In the genomic region with DNA sequence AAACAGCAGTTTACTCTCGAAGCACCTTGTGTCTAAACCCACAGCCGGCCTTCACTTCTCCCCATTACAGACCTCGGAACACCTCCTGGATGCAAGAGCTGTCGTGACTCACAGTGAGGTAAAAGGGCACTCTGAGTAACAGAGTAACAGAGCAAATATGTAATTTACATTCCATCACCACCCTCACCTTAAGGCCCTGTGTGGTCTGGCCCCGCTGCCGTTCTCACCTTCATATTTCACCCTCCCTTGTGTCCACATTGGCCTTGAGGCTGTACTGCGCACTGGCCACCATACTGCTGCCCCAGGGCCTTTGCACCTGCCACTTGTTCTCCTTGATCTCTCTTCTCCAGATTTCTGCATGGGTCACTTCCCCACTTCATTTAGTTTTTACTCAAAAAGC, we compare ENCODE assay signal across 1 cellular context.
TF ChIP-seq lines count a peak whose summit lies in the region.

No MANE protein-coding gene starts in this region.

TF ChIP-seq in HepG2, 621 proteins besides CTCF, POLR2A, EP300 and RAD21 (continues in another document):
- TF ChIP-seq TBX3 (IDR thresholded peaks at IDR 0.05; ENCODE audit: borderline replicate concordance): peak; percentile 67; the same call in 1 of the 2 replicates
- peak; percentile 91 for TF ChIP-seq TEAD3 (CRISPR knock-in tag; optimal IDR thresholded peaks at IDR 0.05; ENCODE audit: borderline replicate concordance)
- TF ChIP-seq, protein P1, sequence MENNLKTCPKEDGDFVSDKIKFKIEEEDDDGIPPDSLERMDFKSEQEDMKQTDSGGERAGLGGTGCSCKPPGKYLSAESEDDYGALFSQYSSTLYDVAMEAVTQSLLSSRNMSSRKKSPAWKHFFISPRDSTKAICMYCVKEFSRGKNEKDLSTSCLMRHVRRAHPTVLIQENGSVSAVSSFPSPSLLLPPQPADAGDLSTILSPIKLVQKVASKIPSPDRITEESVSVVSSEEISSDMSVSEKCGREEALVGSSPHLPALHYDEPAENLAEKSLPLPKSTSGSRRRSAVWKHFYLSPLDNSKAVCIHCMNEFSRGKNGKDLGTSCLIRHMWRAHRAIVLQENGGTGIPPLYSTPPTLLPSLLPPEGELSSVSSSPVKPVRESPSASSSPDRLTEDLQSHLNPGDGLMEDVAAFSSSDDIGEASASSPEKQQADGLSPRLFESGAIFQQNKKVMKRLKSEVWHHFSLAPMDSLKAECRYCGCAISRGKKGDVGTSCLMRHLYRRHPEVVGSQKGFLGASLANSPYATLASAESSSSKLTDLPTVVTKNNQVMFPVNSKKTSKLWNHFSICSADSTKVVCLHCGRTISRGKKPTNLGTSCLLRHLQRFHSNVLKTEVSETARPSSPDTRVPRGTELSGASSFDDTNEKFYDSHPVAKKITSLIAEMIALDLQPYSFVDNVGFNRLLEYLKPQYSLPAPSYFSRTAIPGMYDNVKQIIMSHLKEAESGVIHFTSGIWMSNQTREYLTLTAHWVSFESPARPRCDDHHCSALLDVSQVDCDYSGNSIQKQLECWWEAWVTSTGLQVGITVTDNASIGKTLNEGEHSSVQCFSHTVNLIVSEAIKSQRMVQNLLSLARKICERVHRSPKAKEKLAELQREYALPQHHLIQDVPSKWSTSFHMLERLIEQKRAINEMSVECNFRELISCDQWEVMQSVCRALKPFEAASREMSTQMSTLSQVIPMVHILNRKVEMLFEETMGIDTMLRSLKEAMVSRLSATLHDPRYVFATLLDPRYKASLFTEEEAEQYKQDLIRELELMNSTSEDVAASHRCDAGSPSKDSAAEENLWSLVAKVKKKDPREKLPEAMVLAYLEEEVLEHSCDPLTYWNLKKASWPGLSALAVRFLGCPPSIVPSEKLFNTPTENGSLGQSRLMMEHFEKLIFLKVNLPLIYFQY (CRISPR knock-in tag; IDR thresholded peaks at IDR 0.05; ENCODE audit: borderline replicate concordance): no peak
- TF ChIP-seq POGZ (CRISPR knock-in tag; IDR thresholded peaks at IDR 0.05): peak; percentile 53
- no peak for TF ChIP-seq CENPBD1 (CRISPR knock-in tag; IDR thresholded peaks at IDR 0.05; ENCODE audit: borderline replicate concordance, low read depth)
- TF ChIP-seq ZNF512 (CRISPR knock-in tag; IDR thresholded peaks at IDR 0.05): no peak
- 0 out of 2 replicates have a peak, but pooled peaks have one; percentile 13 for TF ChIP-seq MIXL1 (CRISPR knock-in tag; IDR thresholded peaks at IDR 0.05)
- TF ChIP-seq ZFP41 (CRISPR knock-in tag; IDR thresholded peaks at IDR 0.05; ENCODE audit: borderline replicate concordance): no peak
- no peak for TF ChIP-seq ZNF33B (CRISPR knock-in tag; IDR thresholded peaks at IDR 0.05)
- 0 out of 2 replicates have a peak, but pooled peaks have one; percentile 57 for TF ChIP-seq RCOR2 (CRISPR knock-in tag; IDR thresholded peaks at IDR 0.05)
- TF ChIP-seq ATRX (CRISPR knock-in tag; IDR thresholded peaks at IDR 0.05; ENCODE audit: borderline replicate concordance): no peak
- TF ChIP-seq, protein P2, sequence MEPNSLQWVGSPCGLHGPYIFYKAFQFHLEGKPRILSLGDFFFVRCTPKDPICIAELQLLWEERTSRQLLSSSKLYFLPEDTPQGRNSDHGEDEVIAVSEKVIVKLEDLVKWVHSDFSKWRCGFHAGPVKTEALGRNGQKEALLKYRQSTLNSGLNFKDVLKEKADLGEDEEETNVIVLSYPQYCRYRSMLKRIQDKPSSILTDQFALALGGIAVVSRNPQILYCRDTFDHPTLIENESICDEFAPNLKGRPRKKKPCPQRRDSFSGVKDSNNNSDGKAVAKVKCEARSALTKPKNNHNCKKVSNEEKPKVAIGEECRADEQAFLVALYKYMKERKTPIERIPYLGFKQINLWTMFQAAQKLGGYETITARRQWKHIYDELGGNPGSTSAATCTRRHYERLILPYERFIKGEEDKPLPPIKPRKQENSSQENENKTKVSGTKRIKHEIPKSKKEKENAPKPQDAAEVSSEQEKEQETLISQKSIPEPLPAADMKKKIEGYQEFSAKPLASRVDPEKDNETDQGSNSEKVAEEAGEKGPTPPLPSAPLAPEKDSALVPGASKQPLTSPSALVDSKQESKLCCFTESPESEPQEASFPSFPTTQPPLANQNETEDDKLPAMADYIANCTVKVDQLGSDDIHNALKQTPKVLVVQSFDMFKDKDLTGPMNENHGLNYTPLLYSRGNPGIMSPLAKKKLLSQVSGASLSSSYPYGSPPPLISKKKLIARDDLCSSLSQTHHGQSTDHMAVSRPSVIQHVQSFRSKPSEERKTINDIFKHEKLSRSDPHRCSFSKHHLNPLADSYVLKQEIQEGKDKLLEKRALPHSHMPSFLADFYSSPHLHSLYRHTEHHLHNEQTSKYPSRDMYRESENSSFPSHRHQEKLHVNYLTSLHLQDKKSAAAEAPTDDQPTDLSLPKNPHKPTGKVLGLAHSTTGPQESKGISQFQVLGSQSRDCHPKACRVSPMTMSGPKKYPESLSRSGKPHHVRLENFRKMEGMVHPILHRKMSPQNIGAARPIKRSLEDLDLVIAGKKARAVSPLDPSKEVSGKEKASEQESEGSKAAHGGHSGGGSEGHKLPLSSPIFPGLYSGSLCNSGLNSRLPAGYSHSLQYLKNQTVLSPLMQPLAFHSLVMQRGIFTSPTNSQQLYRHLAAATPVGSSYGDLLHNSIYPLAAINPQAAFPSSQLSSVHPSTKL (CRISPR knock-in tag; IDR thresholded peaks at IDR 0.05): peak; percentile 62
- TF ChIP-seq BRCA1 (CRISPR knock-in tag; IDR thresholded peaks at IDR 0.05): no peak
- 0 out of 2 replicates have a peak, but pooled peaks have one; percentile 3 for TF ChIP-seq BHLHE40 (IDR thresholded peaks at IDR 0.05; ENCODE audit: low read length)
- TF ChIP-seq ZMYM2 (CRISPR knock-in tag; IDR thresholded peaks at IDR 0.05): peak; percentile 77
- no peak for TF ChIP-seq ZNF563 (CRISPR knock-in tag; IDR thresholded peaks at IDR 0.05)
- TF ChIP-seq FOXA1 (IDR thresholded peaks at IDR 0.05): no peak
- TF ChIP-seq FOXA1 (CRISPR knock-in tag; IDR thresholded peaks at IDR 0.05): peak; percentile 35; the same call in 1 of the 2 replicates
- no peak for TF ChIP-seq ZSCAN9 (CRISPR knock-in tag; IDR thresholded peaks at IDR 0.05; ENCODE audit: borderline replicate concordance)
- TF ChIP-seq RARA (CRISPR knock-in tag; IDR thresholded peaks at IDR 0.05): peak; percentile 52; the same call in 1 of the 2 replicates
- TF ChIP-seq RFX3 (CRISPR knock-in tag; IDR thresholded peaks at IDR 0.05): no peak
- peak; percentile 50; the same call in 1 of the 2 replicates for TF ChIP-seq RXRA (CRISPR knock-in tag; IDR thresholded peaks at IDR 0.05)
- TF ChIP-seq WIZ (CRISPR knock-in tag; IDR thresholded peaks at IDR 0.05): no peak
- TF ChIP-seq ZBTB3 (CRISPR knock-in tag; IDR thresholded peaks at IDR 0.05; ENCODE audit: borderline replicate concordance, low read depth): no peak
- no peak for TF ChIP-seq ZNF75D (CRISPR knock-in tag; IDR thresholded peaks at IDR 0.05; ENCODE audit: borderline replicate concordance)
- peak; percentile 79 for TF ChIP-seq SALL1 (CRISPR knock-in tag; IDR thresholded peaks at IDR 0.05)
- TF ChIP-seq CHD4 (IDR thresholded peaks at IDR 0.05; ENCODE audit: borderline replicate concordance, low read length): 0 out of 2 replicates have a peak, but pooled peaks have one; percentile 47
- TF ChIP-seq ZNF788 (CRISPR knock-in tag; IDR thresholded peaks at IDR 0.05; ENCODE audit: borderline replicate concordance): 0 out of 2 replicates have a peak, but pooled peaks have one; percentile 22
- TF ChIP-seq BORCS8-MEF2B (CRISPR knock-in tag; IDR thresholded peaks at IDR 0.05): no peak
- 0 out of 2 replicates have a peak, but pooled peaks have one; percentile 13 for TF ChIP-seq HNF1B (CRISPR knock-in tag; IDR thresholded peaks at IDR 0.05)
- TF ChIP-seq ATF2 (CRISPR knock-in tag; IDR thresholded peaks at IDR 0.05): no peak
- peak; percentile 67 for TF ChIP-seq TBX2 (CRISPR knock-in tag; IDR thresholded peaks at IDR 0.05; ENCODE audit: borderline replicate concordance)
- TF ChIP-seq ADNP (CRISPR knock-in tag; IDR thresholded peaks at IDR 0.05): 0 out of 2 replicates have a peak, but pooled peaks have one; percentile 49
- TF ChIP-seq, protein P3, sequence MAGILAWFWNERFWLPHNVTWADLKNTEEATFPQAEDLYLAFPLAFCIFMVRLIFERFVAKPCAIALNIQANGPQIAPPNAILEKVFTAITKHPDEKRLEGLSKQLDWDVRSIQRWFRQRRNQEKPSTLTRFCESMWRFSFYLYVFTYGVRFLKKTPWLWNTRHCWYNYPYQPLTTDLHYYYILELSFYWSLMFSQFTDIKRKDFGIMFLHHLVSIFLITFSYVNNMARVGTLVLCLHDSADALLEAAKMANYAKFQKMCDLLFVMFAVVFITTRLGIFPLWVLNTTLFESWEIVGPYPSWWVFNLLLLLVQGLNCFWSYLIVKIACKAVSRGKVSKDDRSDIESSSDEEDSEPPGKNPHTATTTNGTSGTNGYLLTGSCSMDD (CRISPR knock-in tag; IDR thresholded peaks at IDR 0.05): no peak
- TF ChIP-seq ZNF768 (CRISPR knock-in tag; IDR thresholded peaks at IDR 0.05): no peak
- TF ChIP-seq, protein P4, sequence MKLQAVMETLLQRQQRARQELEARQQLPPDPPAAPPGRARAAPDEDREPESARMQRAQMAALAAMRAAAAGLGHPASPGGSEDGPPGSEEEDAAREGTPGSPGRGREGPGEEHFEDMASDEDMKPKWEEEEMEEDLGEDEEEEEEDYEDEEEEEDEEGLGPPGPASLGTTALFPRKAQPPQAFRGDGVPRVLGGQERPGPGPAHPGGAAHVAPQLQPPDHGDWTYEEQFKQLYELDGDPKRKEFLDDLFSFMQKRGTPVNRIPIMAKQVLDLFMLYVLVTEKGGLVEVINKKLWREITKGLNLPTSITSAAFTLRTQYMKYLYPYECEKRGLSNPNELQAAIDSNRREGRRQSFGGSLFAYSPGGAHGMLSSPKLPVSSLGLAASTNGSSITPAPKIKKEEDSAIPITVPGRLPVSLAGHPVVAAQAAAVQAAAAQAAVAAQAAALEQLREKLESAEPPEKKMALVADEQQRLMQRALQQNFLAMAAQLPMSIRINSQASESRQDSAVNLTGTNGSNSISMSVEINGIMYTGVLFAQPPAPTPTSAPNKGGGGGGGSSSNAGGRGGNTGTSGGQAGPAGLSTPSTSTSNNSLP (IDR thresholded peaks at IDR 0.05; ENCODE audit: low read depth, low read length): 0 out of 2 replicates have a peak, but pooled peaks have one; percentile 31
- TF ChIP-seq, protein P5, sequence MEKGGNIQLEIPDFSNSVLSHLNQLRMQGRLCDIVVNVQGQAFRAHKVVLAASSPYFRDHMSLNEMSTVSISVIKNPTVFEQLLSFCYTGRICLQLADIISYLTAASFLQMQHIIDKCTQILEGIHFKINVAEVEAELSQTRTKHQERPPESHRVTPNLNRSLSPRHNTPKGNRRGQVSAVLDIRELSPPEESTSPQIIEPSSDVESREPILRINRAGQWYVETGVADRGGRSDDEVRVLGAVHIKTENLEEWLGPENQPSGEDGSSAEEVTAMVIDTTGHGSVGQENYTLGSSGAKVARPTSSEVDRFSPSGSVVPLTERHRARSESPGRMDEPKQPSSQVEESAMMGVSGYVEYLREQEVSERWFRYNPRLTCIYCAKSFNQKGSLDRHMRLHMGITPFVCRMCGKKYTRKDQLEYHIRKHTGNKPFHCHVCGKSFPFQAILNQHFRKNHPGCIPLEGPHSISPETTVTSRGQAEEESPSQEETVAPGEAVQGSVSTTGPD (CRISPR knock-in tag; IDR thresholded peaks at IDR 0.05): no peak
- TF ChIP-seq, protein P6, sequence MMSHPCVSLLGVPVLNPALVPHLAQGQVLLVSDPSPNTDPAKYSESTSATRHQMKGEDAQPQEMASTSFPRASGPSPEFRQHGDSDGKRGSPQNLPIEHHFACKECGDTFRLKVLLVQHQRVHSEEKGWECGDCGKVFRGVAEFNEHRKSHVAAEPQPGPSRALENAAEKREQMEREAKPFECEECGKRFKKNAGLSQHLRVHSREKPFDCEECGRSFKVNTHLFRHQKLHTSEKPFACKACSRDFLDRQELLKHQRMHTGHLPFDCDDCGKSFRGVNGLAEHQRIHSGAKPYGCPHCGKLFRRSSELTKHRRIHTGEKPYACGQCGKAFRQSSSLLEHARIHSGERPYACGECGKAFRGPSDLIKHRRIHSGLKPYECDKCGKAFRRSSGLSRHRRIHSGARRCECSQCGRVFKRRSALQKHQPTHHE (CRISPR knock-in tag; IDR thresholded peaks at IDR 0.05; ENCODE audit: borderline replicate concordance): no peak
- TF ChIP-seq ZFP37 (CRISPR knock-in tag; IDR thresholded peaks at IDR 0.05; ENCODE audit: borderline replicate concordance): no peak
- TF ChIP-seq TBL1XR1 (IDR thresholded peaks at IDR 0.05; ENCODE audit: borderline replicate concordance, low read length, partially characterized antibody): peak; percentile 27
- no peak for TF ChIP-seq NRL (CRISPR knock-in tag; IDR thresholded peaks at IDR 0.05; ENCODE audit: borderline replicate concordance)
- no peak for TF ChIP-seq ZNF367 (CRISPR knock-in tag; IDR thresholded peaks at IDR 0.05; ENCODE audit: borderline replicate concordance)
- no peak for TF ChIP-seq ZFP62 (CRISPR knock-in tag; IDR thresholded peaks at IDR 0.05)
